ENCODE assay signal across 11 cellular contexts in genomic region chr12:13223176-13223806, GRCh38. TPM values are rescaled to one million over a fixed set of nuclear protein-coding genes. Genes with fewer than 3 reads are reported as not detected.
DNase-seq lines count a peak whose midpoint lies in the region; ATAC-seq and TF ChIP-seq lines count a peak whose summit lies in the region.
"Had no signal": no experiment of that assay in that cellular context is flagged by ENCODE, and none has a peak within 500 bp of the region (broad histone marks: within the 10 kb centered on the region; RNA-seq: fewer than 3 reads in every experiment).

No MANE protein-coding gene starts in this region.

- DNase-seq in DMS153 treated with DMSO at 0.1 percent for 48 hours (lab: John Stamatoyannopoulos, UW; ENCODE audit: unreplicated experiment) (peak; percentile 5), DMS153 (lab: John Stamatoyannopoulos, UW) (no peak), NCI-H526 treated with DMSO at 0.1 percent for 48 hours (lab: John Stamatoyannopoulos, UW) (peak; percentile 24), type B pancreatic cell (ENCODE audit: extremely low spot score, unreplicated experiment) (no peak), BE2C (no peak), NCI-H2196 treated with DMSO at 0.1 percent for 48 hours (lab: John Stamatoyannopoulos, UW; ENCODE audit: unreplicated experiment) (no peak)
- DNase-seq: cerebellar nuclear complex; naive thymus-derived CD8-positive, alpha-beta T cell; NCI-H2081 treated with DMSO at 0.1 percent for 48 hours had no signal

- no peaks in the 10 kb centered on the region for H3K36me3 ChIP-seq in BE2C

- peaks cover 13% of the 10 kb centered on the region for H3K36me3 Mint-ChIP-seq in type B pancreatic cell
- H3K36me3 Mint-ChIP-seq: naive thymus-derived CD8-positive, alpha-beta T cell had no signal

- H3K27me3 Mint-ChIP-seq in type B pancreatic cell, result peaks cover 7% of the 10 kb centered on the region

- peaks cover 11% of the 10 kb centered on the region for H3K4me1 Mint-ChIP-seq in type B pancreatic cell (ENCODE audit: unreplicated experiment)
- H3K4me1 Mint-ChIP-seq: naive thymus-derived CD8-positive, alpha-beta T cell had no signal

- no peak overlapping the region for H3K4me3 ChIP-seq in BE2C (ENCODE audit: low read depth, low read length)

- no peaks in the 10 kb centered on the region for H3K4me1 ChIP-seq in BE2C

- TF ChIP-seq CTCF in type B pancreatic cell (conservative IDR thresholded peaks at IDR 0.05), result no peak
- no peak for TF ChIP-seq CTCF in BE2C (IDR thresholded peaks at IDR 0.05; ENCODE audit: low read depth, low read length)

- H3K9me3 ChIP-seq in BE2C, result no peaks in the 10 kb centered on the region

- ATAC-seq in esophagus mucosa (peak; percentile 43), GM19328 (IDR thresholded peaks at IDR 0.05; ENCODE audit: unreplicated experiment) (no peak)
- ATAC-seq: naive thymus-derived CD8-positive, alpha-beta T cell had no signal

- peak overlapping the region; percentile 13 for H3K4me3 Mint-ChIP-seq in type B pancreatic cell
- H3K4me3 Mint-ChIP-seq: naive thymus-derived CD8-positive, alpha-beta T cell had no signal

- peak overlapping the region; percentile 81 for H3K27ac Mint-ChIP-seq in type B pancreatic cell
- H3K27ac Mint-ChIP-seq: naive thymus-derived CD8-positive, alpha-beta T cell had no signal

- peaks cover 10% of the 10 kb centered on the region for H3K9me3 Mint-ChIP-seq in type B pancreatic cell

- peaks cover 28% of the 10 kb centered on the region for H3K27me3 ChIP-seq in BE2C

RNA-seq across cellular contexts. Expression of gene EMP1, which starts 26.8 kb away (rescaled TPM):
- total RNA-seq in esophagus mucosa, result 1,972 TPM
- 340 and 2,561 TPM in 2 replicates for total RNA-seq in type B pancreatic cell (ENCODE audit: low replicate concordance)
- 0.52 TPM for polyA plus RNA-seq in BE2C (2012; ENCODE audit: insufficient read depth, insufficient read length, low read depth)

Comparison
In these comparisons a context has a peak if more than half of its experiments do, and no peak if none do; other contexts are left out.
1. DNase-seq: peak in DMS153 treated with DMSO at 0.1 percent for 48 hours (single experiment) and NCI-H526 treated with DMSO at 0.1 percent for 48 hours (single experiment); none in DMS153 (single experiment), type B pancreatic cell (single experiment), BE2C (single experiment) and NCI-H2196 treated with DMSO at 0.1 percent for 48 hours (single experiment).